In genomic region chr13:76846363-76846762, GRCh38 we compare ENCODE assay signal across 1 cellular context.
TF ChIP-seq lines count a peak whose summit lies in the region.

No MANE protein-coding gene starts in this region.

TF ChIP-seq in A549, 52 proteins besides CTCF, POLR2A, EP300 and RAD21:
- TF ChIP-seq MYC (IDR thresholded peaks at IDR 0.05; ENCODE audit: borderline replicate concordance, low read length) (no peak), FOSB (CRISPR knock-in tag; IDR thresholded peaks at IDR 0.05) (no peak), CBX2 (IDR thresholded peaks at IDR 0.05; ENCODE audit: borderline replicate concordance, low read depth) (no peak), ESRRA (IDR thresholded peaks at IDR 0.05; ENCODE audit: borderline replicate concordance, low read length) (no peak), HES2 (IDR thresholded peaks at IDR 0.05) (no peak), ELK1 (IDR thresholded peaks at IDR 0.05; ENCODE audit: low read depth, low read length) (no peak), MAFK (IDR thresholded peaks at IDR 0.05; ENCODE audit: partially characterized antibody) (peak; percentile 39)
